Comparison of ENCODE assay signal across 19 cellular contexts in genomic region chr3:136189859-136190617, GRCh38. TPM values are rescaled to one million over a fixed set of nuclear protein-coding genes. Genes with fewer than 3 reads are reported as not detected.
DNase-seq lines count a peak whose midpoint lies in the region; ATAC-seq and TF ChIP-seq lines count a peak whose summit lies in the region.
"Had no signal": no experiment of that assay in that cellular context is flagged by ENCODE, and none has a peak within 500 bp of the region (broad histone marks: within the 10 kb centered on the region; RNA-seq: fewer than 3 reads in every experiment).

No MANE protein-coding gene starts in this region.

- peaks cover 70% of the 10 kb centered on the region for H3K4me1 ChIP-seq in DND-41 (ENCODE audit: insufficient read depth, low read length)

- H3K4me1 Mint-ChIP-seq in activated CD4-positive, alpha-beta T cell treated with anti-CD3 and anti-CD28 coated beads, Interleukin-2, amount 10 ng/mL, durations not matched to agents 24 days and 14 days = peaks cover 70% of the 10 kb centered on the region
- H3K4me1 Mint-ChIP-seq in activated CD8-positive, alpha-beta T cell treated with anti-CD3 and anti-CD28 coated beads for 36 hours (ENCODE audit: low read depth) = peaks cover 61% of the 10 kb centered on the region
- peaks cover 36 to 91% (median 82%) of the 10 kb centered on the region in 4 donors for H3K4me1 Mint-ChIP-seq in naive thymus-derived CD8-positive, alpha-beta T cell
- H3K4me1 Mint-ChIP-seq in HFFc6 (ENCODE audit: low read depth) = peaks cover 54% of the 10 kb centered on the region

- peaks cover 48% of the 10 kb centered on the region for H3K36me3 Mint-ChIP-seq in activated CD4-positive, alpha-beta T cell treated with anti-CD3 and anti-CD28 coated beads, Interleukin-2, amount 10 ng/mL, durations not matched to agents 24 days and 14 days (ENCODE audit: low read depth)
- H3K36me3 Mint-ChIP-seq in activated CD8-positive, alpha-beta T cell treated with anti-CD3 and anti-CD28 coated beads for 36 hours (ENCODE audit: low read depth) = peaks cover 47% of the 10 kb centered on the region
- peaks cover 9 to 33% (median 10%) of the 10 kb centered on the region in 3 donors for H3K36me3 Mint-ChIP-seq in naive thymus-derived CD8-positive, alpha-beta T cell
- peaks cover 36% of the 10 kb centered on the region for H3K36me3 Mint-ChIP-seq in HFFc6 (ENCODE audit: low read depth)

- peaks cover 63% of the 10 kb centered on the region for H3K36me3 ChIP-seq in DND-41 (ENCODE audit: insufficient read depth, low read length)
- H3K36me3 ChIP-seq: ascending aorta, colonic mucosa, tibial nerve had no signal

- H3K9ac ChIP-seq in DND-41 (ENCODE audit: low read depth, low read length) = 0 out of 2 replicates have a peak overlapping the region, but pooled peaks have one; percentile 0

- peaks cover 100% of the 10 kb centered on the region for H3K79me2 ChIP-seq in DND-41 (ENCODE audit: insufficient read depth, low read length)

- TF ChIP-seq CTCF in DND-41 (IDR thresholded peaks at IDR 0.05; ENCODE audit: borderline replicate concordance, extremely low read depth, low read length, poor library complexity, severe bottlenecking) (no peak), HFFc6 (IDR thresholded peaks at IDR 0.05) (no peak)
- no peak for TF ChIP-seq CTCF in activated CD8-positive, alpha-beta T cell treated with anti-CD3 and anti-CD28 coated beads for 36 hours (IDR thresholded peaks at IDR 0.05)

- H3K27ac ChIP-seq in DND-41 (ENCODE audit: low read length) = no peak overlapping the region
- H3K27ac ChIP-seq: colonic mucosa, foreskin keratinocyte had no signal

- H3K9me3 ChIP-seq in DND-41 (ENCODE audit: insufficient read depth, low read length, severe bottlenecking) = no peaks in the 10 kb centered on the region
- H3K9me3 ChIP-seq: ascending aorta, colonic mucosa, mucosa of descending colon, tibial nerve had no signal

- no peak for ATAC-seq in DND-41 (ENCODE audit: insufficient read depth, low read depth)
- ATAC-seq in activated CD8-positive, alpha-beta T cell treated with anti-CD3 and anti-CD28 coated beads for 36 hours = no peak
- ATAC-seq in naive thymus-derived CD8-positive, alpha-beta T cell = no peak
- ATAC-seq: foreskin keratinocyte, left cardiac atrium, mucosa of descending colon had no signal

- no peak overlapping the region for H3K27ac Mint-ChIP-seq in activated CD4-positive, alpha-beta T cell treated with anti-CD3 and anti-CD28 coated beads, Interleukin-2, amount 10 ng/mL, durations not matched to agents 24 days and 14 days
- H3K27ac Mint-ChIP-seq in activated CD8-positive, alpha-beta T cell treated with anti-CD3 and anti-CD28 coated beads for 36 hours = peak overlapping the region; percentile 54
- peak overlapping the region in 9 of 10 donors; percentile 51 to 99 (median 94) for H3K27ac Mint-ChIP-seq in naive thymus-derived CD8-positive, alpha-beta T cell
- H3K27ac Mint-ChIP-seq in HFFc6 = no peak overlapping the region

- H3K27me3 Mint-ChIP-seq in activated CD4-positive, alpha-beta T cell treated with anti-CD3 and anti-CD28 coated beads, Interleukin-2, amount 10 ng/mL, durations not matched to agents 24 days and 14 days = no peaks in the 10 kb centered on the region
- H3K27me3 Mint-ChIP-seq in activated CD8-positive, alpha-beta T cell treated with anti-CD3 and anti-CD28 coated beads for 36 hours = no peaks in the 10 kb centered on the region
- H3K27me3 Mint-ChIP-seq in naive thymus-derived CD8-positive, alpha-beta T cell = no peaks in the 10 kb centered on the region
- peaks cover 9% of the 10 kb centered on the region; the same call in 1 of the 2 replicates for H3K27me3 Mint-ChIP-seq in HFFc6 (ENCODE audit: insufficient read depth)

- no peaks in the 10 kb centered on the region for H3K27me3 ChIP-seq in DND-41 (ENCODE audit: insufficient read depth, low read length, poor library complexity)
- H3K27me3 ChIP-seq: ascending aorta, colonic mucosa, foreskin keratinocyte, tibial nerve had no signal

- intact Hi-C loops in activated CD4-positive, alpha-beta T cell treated with anti-CD3 and anti-CD28 coated beads, Interleukin-2, amount 10 ng/mL, durations not matched to agents 24 days and 14 days (cut with micrococcal nuclease) = loop anchor here (5.0 to 10.0 kb wide), 2 partner anchors 113 to 735 kb away; no protein-coding TSS in a partner anchor
- intact Hi-C loops in activated CD8-positive, alpha-beta T cell treated with anti-CD3 and anti-CD28 coated beads for 36 hours (cut with micrococcal nuclease) = loop anchor here (5.0 kb wide), 3 partner anchors 48 to 562 kb away; partner anchors contain the start of gene STAG1

- CTCF ChIA-PET in activated CD8-positive, alpha-beta T cell treated with anti-CD3 and anti-CD28 coated beads for 36 hours (lab: Charles Lee) = interaction anchor here (1.0 kb wide), 1 partner anchor 111 kb away, joined by 3 read pairs; no protein-coding TSS in a partner anchor

- no peak for DNase-seq in activated CD4-positive, alpha-beta T cell treated with anti-CD3 and anti-CD28 coated beads, Interleukin-2, amount 10 ng/mL, durations not matched to agents 24 days and 14 days
- DNase-seq in activated CD4-positive, alpha-beta T cell treated with anti-CD3 and anti-CD28 coated beads, Interleukin-2, amount 50 U/mL, for 4 hours = no peak
- DNase-seq in DND-41 (no peak), NCI-H774 (lab: John Stamatoyannopoulos, UW) (no peak), germinal center (ENCODE audit: low spot score) (no peak), HFFc6 (no peak)
- DNase-seq in activated CD8-positive, alpha-beta T cell treated with anti-CD3 and anti-CD28 coated beads for 36 hours = no peak
- no peak for DNase-seq in naive thymus-derived CD8-positive, alpha-beta T cell
- DNase-seq: colonic mucosa; EL; foreskin keratinocyte; left cardiac atrium; mucosa of descending colon; NCI-H1105; NCI-H82; RPMI8226; stimulated activated CD4-positive, alpha-beta T cell treated with anti-CD3 and anti-CD28 coated beads, Interleukin-4, amount 100 ng/mL, for 1 hour had no signal

- no peak overlapping the region for H2AFZ ChIP-seq in DND-41 (ENCODE audit: low read depth, low read length)

- peaks cover 99% of the 10 kb centered on the region for H4K20me1 ChIP-seq in DND-41 (ENCODE audit: insufficient read depth, low read length)

- no peaks in the 10 kb centered on the region for H3K9me3 Mint-ChIP-seq in activated CD4-positive, alpha-beta T cell treated with anti-CD3 and anti-CD28 coated beads, Interleukin-2, amount 10 ng/mL, durations not matched to agents 24 days and 14 days
- H3K9me3 Mint-ChIP-seq in activated CD8-positive, alpha-beta T cell treated with anti-CD3 and anti-CD28 coated beads for 36 hours = no peaks in the 10 kb centered on the region
- no peaks in the 10 kb centered on the region for H3K9me3 Mint-ChIP-seq in naive thymus-derived CD8-positive, alpha-beta T cell
- peaks cover 4% of the 10 kb centered on the region for H3K9me3 Mint-ChIP-seq in HFFc6

- H3K4me3 Mint-ChIP-seq in activated CD4-positive, alpha-beta T cell treated with anti-CD3 and anti-CD28 coated beads, Interleukin-2, amount 10 ng/mL, durations not matched to agents 24 days and 14 days = peak overlapping the region; percentile 98
- peak overlapping the region; percentile 4 for H3K4me3 Mint-ChIP-seq in activated CD8-positive, alpha-beta T cell treated with anti-CD3 and anti-CD28 coated beads for 36 hours
- H3K4me3 Mint-ChIP-seq in naive thymus-derived CD8-positive, alpha-beta T cell = peak overlapping the region; percentile 89 to 100 (median 97)
- no peak overlapping the region; the same call in 1 of the 2 replicates for H3K4me3 Mint-ChIP-seq in HFFc6

- peak overlapping the region in 1 of 2 experiments; percentile 75; a peak in 1 of 4 replicates for H3K4me3 ChIP-seq in DND-41 (ENCODE audit: low read depth in 1 of 2, low read length in 2 of 2)
- H3K4me3 ChIP-seq: colonic mucosa, mucosa of descending colon, tibial nerve had no signal

- POLR2A ChIA-PET in activated CD8-positive, alpha-beta T cell treated with anti-CD3 and anti-CD28 coated beads for 36 hours (lab: Charles Lee) = interaction anchor here (0.9 kb wide), 1 partner anchor 34 kb away, joined by 3 read pairs; no protein-coding TSS in a partner anchor
- POLR2A ChIA-PET in naive thymus-derived CD8-positive, alpha-beta T cell (lab: Charles Lee) = interaction anchor here (0.5 to 0.7 kb wide), 2 partner anchors 83 to 1986 kb away, joined by 4 to 6 read pairs; no protein-coding TSS in a partner anchor

- H3K4me2 ChIP-seq in DND-41 (ENCODE audit: insufficient read depth, low read length) = peak overlapping the region; percentile 67

RNA-seq across cellular contexts. Expression of gene MSL2, which starts 6.1 kb away (rescaled TPM):
- total RNA-seq in activated CD4-positive, alpha-beta T cell treated with anti-CD3 and anti-CD28 coated beads, Interleukin-2, amount 10 ng/mL, durations not matched to agents 24 days and 14 days = 37.9 and 39.5 TPM in 2 replicates
- 10 to 100 TPM; 35.8 to 36.8 TPM for total RNA-seq in activated CD8-positive, alpha-beta T cell treated with anti-CD3 and anti-CD28 coated beads for 36 hours
- 100 to 1,000 TPM in 1 of 2 experiments, 10 to 100 TPM in 1; 96.6 to 100 TPM for total RNA-seq in naive thymus-derived CD8-positive, alpha-beta T cell
- polyA plus RNA-seq in naive thymus-derived CD8-positive, alpha-beta T cell = 10 to 100 TPM; 28.7 to 41.1 (median 38.9) TPM
- total RNA-seq in HFFc6 (2021; fragmentation: NEBNext Ultra II Directional; extraction: Animal tissue kit (Norgen Biotek cat#: 25700)) = 10 to 100 TPM; 20.4 to 24.8 (median 22.2) TPM

Comparison
In these comparisons a context has a peak if more than half of its experiments do, and no peak if none do; other contexts are left out.
1. H3K27ac Mint-ChIP-seq: peak in activated CD8-positive, alpha-beta T cell treated with anti-CD3 and anti-CD28 coated beads for 36 hours (single experiment) and naive thymus-derived CD8-positive, alpha-beta T cell (9 of 10); none in activated CD4-positive, alpha-beta T cell treated with anti-CD3 and anti-CD28 coated beads, Interleukin-2, amount 10 ng/mL, durations not matched to agents 24 days and 14 days (single experiment) and HFFc6 (single experiment).